Comparison of ENCODE assay signal across 1 cellular context in genomic region chr7:50677279-50677996, GRCh38.
TF ChIP-seq lines count a peak whose summit lies in the region.

No MANE protein-coding gene starts in this region.

TF ChIP-seq in HepG2, 621 proteins besides CTCF, POLR2A, EP300 and RAD21 (continued from another document and continues in another):
- TF ChIP-seq, protein P1, sequence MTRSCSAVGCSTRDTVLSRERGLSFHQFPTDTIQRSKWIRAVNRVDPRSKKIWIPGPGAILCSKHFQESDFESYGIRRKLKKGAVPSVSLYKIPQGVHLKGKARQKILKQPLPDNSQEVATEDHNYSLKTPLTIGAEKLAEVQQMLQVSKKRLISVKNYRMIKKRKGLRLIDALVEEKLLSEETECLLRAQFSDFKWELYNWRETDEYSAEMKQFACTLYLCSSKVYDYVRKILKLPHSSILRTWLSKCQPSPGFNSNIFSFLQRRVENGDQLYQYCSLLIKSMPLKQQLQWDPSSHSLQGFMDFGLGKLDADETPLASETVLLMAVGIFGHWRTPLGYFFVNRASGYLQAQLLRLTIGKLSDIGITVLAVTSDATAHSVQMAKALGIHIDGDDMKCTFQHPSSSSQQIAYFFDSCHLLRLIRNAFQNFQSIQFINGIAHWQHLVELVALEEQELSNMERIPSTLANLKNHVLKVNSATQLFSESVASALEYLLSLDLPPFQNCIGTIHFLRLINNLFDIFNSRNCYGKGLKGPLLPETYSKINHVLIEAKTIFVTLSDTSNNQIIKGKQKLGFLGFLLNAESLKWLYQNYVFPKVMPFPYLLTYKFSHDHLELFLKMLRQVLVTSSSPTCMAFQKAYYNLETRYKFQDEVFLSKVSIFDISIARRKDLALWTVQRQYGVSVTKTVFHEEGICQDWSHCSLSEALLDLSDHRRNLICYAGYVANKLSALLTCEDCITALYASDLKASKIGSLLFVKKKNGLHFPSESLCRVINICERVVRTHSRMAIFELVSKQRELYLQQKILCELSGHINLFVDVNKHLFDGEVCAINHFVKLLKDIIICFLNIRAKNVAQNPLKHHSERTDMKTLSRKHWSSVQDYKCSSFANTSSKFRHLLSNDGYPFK (CRISPR knock-in tag; IDR thresholded peaks at IDR 0.05; ENCODE audit: borderline replicate concordance), result no peak
- no peak for TF ChIP-seq MTF1 (CRISPR knock-in tag; IDR thresholded peaks at IDR 0.05)
- no peak for TF ChIP-seq KDM2A (CRISPR knock-in tag; IDR thresholded peaks at IDR 0.05; ENCODE audit: borderline replicate concordance, low read depth)
- TF ChIP-seq, protein P2, sequence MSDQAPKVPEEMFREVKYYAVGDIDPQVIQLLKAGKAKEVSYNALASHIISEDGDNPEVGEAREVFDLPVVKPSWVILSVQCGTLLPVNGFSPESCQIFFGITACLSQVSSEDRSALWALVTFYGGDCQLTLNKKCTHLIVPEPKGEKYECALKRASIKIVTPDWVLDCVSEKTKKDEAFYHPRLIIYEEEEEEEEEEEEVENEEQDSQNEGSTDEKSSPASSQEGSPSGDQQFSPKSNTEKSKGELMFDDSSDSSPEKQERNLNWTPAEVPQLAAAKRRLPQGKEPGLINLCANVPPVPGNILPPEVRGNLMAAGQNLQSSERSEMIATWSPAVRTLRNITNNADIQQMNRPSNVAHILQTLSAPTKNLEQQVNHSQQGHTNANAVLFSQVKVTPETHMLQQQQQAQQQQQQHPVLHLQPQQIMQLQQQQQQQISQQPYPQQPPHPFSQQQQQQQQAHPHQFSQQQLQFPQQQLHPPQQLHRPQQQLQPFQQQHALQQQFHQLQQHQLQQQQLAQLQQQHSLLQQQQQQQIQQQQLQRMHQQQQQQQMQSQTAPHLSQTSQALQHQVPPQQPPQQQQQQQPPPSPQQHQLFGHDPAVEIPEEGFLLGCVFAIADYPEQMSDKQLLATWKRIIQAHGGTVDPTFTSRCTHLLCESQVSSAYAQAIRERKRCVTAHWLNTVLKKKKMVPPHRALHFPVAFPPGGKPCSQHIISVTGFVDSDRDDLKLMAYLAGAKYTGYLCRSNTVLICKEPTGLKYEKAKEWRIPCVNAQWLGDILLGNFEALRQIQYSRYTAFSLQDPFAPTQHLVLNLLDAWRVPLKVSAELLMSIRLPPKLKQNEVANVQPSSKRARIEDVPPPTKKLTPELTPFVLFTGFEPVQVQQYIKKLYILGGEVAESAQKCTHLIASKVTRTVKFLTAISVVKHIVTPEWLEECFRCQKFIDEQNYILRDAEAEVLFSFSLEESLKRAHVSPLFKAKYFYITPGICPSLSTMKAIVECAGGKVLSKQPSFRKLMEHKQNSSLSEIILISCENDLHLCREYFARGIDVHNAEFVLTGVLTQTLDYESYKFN (CRISPR knock-in tag; conservative IDR thresholded peaks at IDR 0.05), result peak; percentile 69
- TF ChIP-seq LRRFIP1 (CRISPR knock-in tag; conservative IDR thresholded peaks at IDR 0.05), result no peak
- peak; percentile 65 for TF ChIP-seq FOXA3 (CRISPR knock-in tag; IDR thresholded peaks at IDR 0.05)
- TF ChIP-seq KMT2A (CRISPR knock-in tag; IDR thresholded peaks at IDR 0.05), result no peak
- no peak for TF ChIP-seq ZNF142 (CRISPR knock-in tag; IDR thresholded peaks at IDR 0.05)
- TF ChIP-seq SKI (IDR thresholded peaks at IDR 0.05; ENCODE audit: partially characterized antibody), result peak; percentile 43
- TF ChIP-seq ZKSCAN1 (IDR thresholded peaks at IDR 0.05; ENCODE audit: low read length), result no peak
- TF ChIP-seq SOX5 (CRISPR knock-in tag; IDR thresholded peaks at IDR 0.05; ENCODE audit: borderline replicate concordance), result peak; percentile 68; the same call in 1 of the 2 replicates
- TF ChIP-seq NFYC (CRISPR knock-in tag; IDR thresholded peaks at IDR 0.05), result no peak
- no peak for TF ChIP-seq NFE2 (CRISPR knock-in tag; IDR thresholded peaks at IDR 0.05)
- TF ChIP-seq ZNF468 (CRISPR knock-in tag; IDR thresholded peaks at IDR 0.05), result no peak
- TF ChIP-seq SP140L (CRISPR knock-in tag; IDR thresholded peaks at IDR 0.05; ENCODE audit: borderline replicate concordance), result no peak
- TF ChIP-seq GZF1 (CRISPR knock-in tag; IDR thresholded peaks at IDR 0.05), result peak; percentile 95
- TF ChIP-seq NCOA1 (CRISPR knock-in tag; IDR thresholded peaks at IDR 0.05), result no peak
- no peak for TF ChIP-seq CHD4 (IDR thresholded peaks at IDR 0.05; ENCODE audit: borderline replicate concordance, low read length)
- TF ChIP-seq TBP (CRISPR knock-in tag; IDR thresholded peaks at IDR 0.05), result no peak
- no peak for TF ChIP-seq DNMT1 (CRISPR knock-in tag; IDR thresholded peaks at IDR 0.05)
- TF ChIP-seq KLF6 (CRISPR knock-in tag; IDR thresholded peaks at IDR 0.05), result no peak
- no peak for TF ChIP-seq ARNT (IDR thresholded peaks at IDR 0.05)
- TF ChIP-seq DBP (CRISPR knock-in tag; IDR thresholded peaks at IDR 0.05; ENCODE audit: not compliant biosample characterization), result no peak
- TF ChIP-seq ZSCAN25 (CRISPR knock-in tag; IDR thresholded peaks at IDR 0.05), result no peak
- TF ChIP-seq RFXANK (CRISPR knock-in tag; IDR thresholded peaks at IDR 0.05), result no peak
- no peak for TF ChIP-seq ZNF703 (CRISPR knock-in tag; IDR thresholded peaks at IDR 0.05; ENCODE audit: borderline replicate concordance)
- TF ChIP-seq REXO4 (CRISPR knock-in tag; IDR thresholded peaks at IDR 0.05; ENCODE audit: borderline replicate concordance), result no peak
- TF ChIP-seq HNF4G (IDR thresholded peaks at IDR 0.05; ENCODE audit: borderline replicate concordance, low read depth, low read length), result no peak
- TF ChIP-seq HNF4G (CRISPR knock-in tag; IDR thresholded peaks at IDR 0.05; ENCODE audit: borderline replicate concordance, low read depth), result no peak
- no peak for TF ChIP-seq ZNF34 (CRISPR knock-in tag; IDR thresholded peaks at IDR 0.05; ENCODE audit: borderline replicate concordance)
- TF ChIP-seq ZNF354B (CRISPR knock-in tag; IDR thresholded peaks at IDR 0.05), result no peak
- no peak for TF ChIP-seq TCF7 (IDR thresholded peaks at IDR 0.05; ENCODE audit: low read depth)
- TF ChIP-seq ISX (CRISPR knock-in tag; conservative IDR thresholded peaks at IDR 0.05), result no peak
- no peak for TF ChIP-seq ELF1 (CRISPR knock-in tag; IDR thresholded peaks at IDR 0.05)
- TF ChIP-seq TAF1 (CRISPR knock-in tag; IDR thresholded peaks at IDR 0.05), result no peak
- no peak for TF ChIP-seq ZFYVE20 (CRISPR knock-in tag; IDR thresholded peaks at IDR 0.05; ENCODE audit: borderline replicate concordance, low read depth)
- no peak for TF ChIP-seq RARG (CRISPR knock-in tag; IDR thresholded peaks at IDR 0.05; ENCODE audit: low read depth)
- TF ChIP-seq YEATS4 (CRISPR knock-in tag; IDR thresholded peaks at IDR 0.05; ENCODE audit: borderline replicate concordance), result no peak
- TF ChIP-seq PRPF4 (IDR thresholded peaks at IDR 0.05; ENCODE audit: low read depth, low read length, poor library complexity, severe bottlenecking), result no peak
- TF ChIP-seq ZBTB38 (CRISPR knock-in tag; IDR thresholded peaks at IDR 0.05), result no peak
- no peak for TF ChIP-seq CREM (IDR thresholded peaks at IDR 0.05)
- no peak for TF ChIP-seq CREM (CRISPR knock-in tag; IDR thresholded peaks at IDR 0.05)
- TF ChIP-seq MXD3 (CRISPR knock-in tag; IDR thresholded peaks at IDR 0.05), result no peak
- no peak for TF ChIP-seq NFYB (CRISPR knock-in tag; IDR thresholded peaks at IDR 0.05)
- TF ChIP-seq, protein P3, sequence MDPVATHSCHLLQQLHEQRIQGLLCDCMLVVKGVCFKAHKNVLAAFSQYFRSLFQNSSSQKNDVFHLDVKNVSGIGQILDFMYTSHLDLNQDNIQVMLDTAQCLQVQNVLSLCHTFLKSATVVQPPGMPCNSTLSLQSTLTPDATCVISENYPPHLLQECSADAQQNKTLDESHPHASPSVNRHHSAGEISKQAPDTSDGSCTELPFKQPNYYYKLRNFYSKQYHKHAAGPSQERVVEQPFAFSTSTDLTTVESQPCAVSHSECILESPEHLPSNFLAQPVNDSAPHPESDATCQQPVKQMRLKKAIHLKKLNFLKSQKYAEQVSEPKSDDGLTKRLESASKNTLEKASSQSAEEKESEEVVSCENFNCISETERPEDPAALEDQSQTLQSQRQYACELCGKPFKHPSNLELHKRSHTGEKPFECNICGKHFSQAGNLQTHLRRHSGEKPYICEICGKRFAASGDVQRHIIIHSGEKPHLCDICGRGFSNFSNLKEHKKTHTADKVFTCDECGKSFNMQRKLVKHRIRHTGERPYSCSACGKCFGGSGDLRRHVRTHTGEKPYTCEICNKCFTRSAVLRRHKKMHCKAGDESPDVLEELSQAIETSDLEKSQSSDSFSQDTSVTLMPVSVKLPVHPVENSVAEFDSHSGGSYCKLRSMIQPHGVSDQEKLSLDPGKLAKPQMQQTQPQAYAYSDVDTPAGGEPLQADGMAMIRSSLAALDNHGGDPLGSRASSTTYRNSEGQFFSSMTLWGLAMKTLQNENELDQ (CRISPR knock-in tag; IDR thresholded peaks at IDR 0.05; ENCODE audit: borderline replicate concordance), result no peak
- peak; percentile 93 for TF ChIP-seq ZNF784 (CRISPR knock-in tag; IDR thresholded peaks at IDR 0.05; ENCODE audit: borderline replicate concordance)
- TF ChIP-seq PHF8 (CRISPR knock-in tag; IDR thresholded peaks at IDR 0.05), result no peak
- no peak for TF ChIP-seq ZBTB7B (CRISPR knock-in tag; IDR thresholded peaks at IDR 0.05)
- TF ChIP-seq ZNF83 (CRISPR knock-in tag; IDR thresholded peaks at IDR 0.05; ENCODE audit: borderline replicate concordance), result no peak
- TF ChIP-seq GATA4 (IDR thresholded peaks at IDR 0.05; ENCODE audit: borderline replicate concordance, low read depth), result no peak; the same call in 1 of the 2 replicates
- TF ChIP-seq CENPBD1 (CRISPR knock-in tag; IDR thresholded peaks at IDR 0.05; ENCODE audit: borderline replicate concordance, low read depth), result no peak
- no peak for TF ChIP-seq PLRG1 (conservative IDR thresholded peaks at IDR 0.05)
